27 cellular contexts compared by ENCODE assay signal in the genomic region with DNA sequence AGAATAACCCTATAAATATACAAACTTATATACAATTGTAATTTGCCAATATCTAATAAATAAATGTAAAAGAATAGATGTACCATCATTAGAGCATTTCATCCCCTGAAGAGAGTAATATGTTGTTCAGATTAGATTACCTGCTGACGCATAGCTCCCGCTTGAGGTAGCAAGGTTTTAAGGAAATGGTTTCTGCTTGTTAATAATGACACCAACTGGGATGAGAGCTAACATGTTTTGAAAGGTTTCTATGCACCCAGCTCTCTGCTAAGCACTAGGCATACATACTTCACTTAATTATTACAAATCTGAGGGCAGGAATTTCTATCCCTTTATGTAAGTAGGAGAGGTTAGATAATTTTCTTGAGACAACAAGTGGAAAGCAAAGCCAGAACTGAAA.
"Had no signal": no experiment of that assay in that cellular context is flagged by ENCODE, and none has a peak within 500 bp of the region (broad histone marks: within the 10 kb centered on the region; RNA-seq: fewer than 3 reads in every experiment).

No MANE protein-coding gene starts in this region.

- H3K36me3 ChIP-seq: left lung, lower lobe of right lung, pancreas, prostate gland, stomach, thyroid gland, transverse colon, upper lobe of left lung had no signal

- H3K4me3 ChIP-seq: left lung, lower lobe of right lung, pancreas, prostate gland, skin epidermis, stomach, testis, thyroid gland, transverse colon, upper lobe of left lung had no signal

- H3K27me3 ChIP-seq: left lung, pancreas, stomach, testis, thyroid gland, transverse colon, upper lobe of left lung had no signal

- DNase-seq: hippocampal formation; immature natural killer cell; kidney; left colon; left lung; lower lobe of right lung; mesendoderm; naive B cell; nucleus accumbens; pancreas; posterior cingulate gyrus; retina; right cardiac atrium; stimulated activated CD4-positive, alpha-beta T cell treated with anti-CD3 and anti-CD28 coated beads, Interleukin-12 subunit alpha, Interleukin-12 subunit beta, amount 100 ng/mL, for 4 hours; stimulated activated CD4-positive, alpha-beta T cell treated with anti-CD3 and anti-CD28 coated beads, Interleukin-15, amount 100 ng/mL, for 24 hours; stimulated activated CD4-positive, alpha-beta T cell treated with anti-CD3 and anti-CD28 coated beads, Interleukin-2, amount 100 ng/mL, for 24 hours; stimulated activated CD4-positive, alpha-beta T cell treated with anti-CD3 and anti-CD28 coated beads, Interleukin-4, amount 100 ng/mL, for 1 hour; stimulated activated naive B cell treated with anti-CD40 and anti-IgM and Interleukin-4, amounts not matched to agents 10 μg/mL and 1 μg/mL and 100 μg/mL, for 72 hours; stimulated activated naive CD8-positive, alpha-beta T cell treated with anti-CD3 and anti-CD28 coated beads, Interleukin-15, Interleukin-2, amounts not matched to agents 100 U/mL and 50 U/mL, for 24 hours; stomach; testis; thyroid gland; transverse colon; upper lobe of left lung had no signal

- FAIRE-seq: islet of Langerhans, kidney, pancreas had no signal

- H3K27ac ChIP-seq: left lung, lower lobe of right lung, pancreas, prostate gland, skin epidermis, stomach, testis, thyroid gland, transverse colon, upper lobe of left lung had no signal
